In genomic region chr18:74303306-74303705, GRCh38 we compare ENCODE assay signal across 1 cellular context.
TF ChIP-seq lines count a peak whose summit lies in the region.

No MANE protein-coding gene starts in this region.

TF ChIP-seq in GM12878, 131 proteins besides CTCF, POLR2A, EP300 and RAD21 (continued from another document):
- TF ChIP-seq E2F8 (IDR thresholded peaks at IDR 0.05; ENCODE audit: low read depth, partially characterized antibody) (no peak), BCLAF1 (IDR thresholded peaks at IDR 0.05) (no peak), CREB1 (IDR thresholded peaks at IDR 0.05; ENCODE audit: low read depth) (no peak), RELB (IDR thresholded peaks at IDR 0.05; ENCODE audit: low read depth) (no peak), ZNF274 (IDR thresholded peaks at IDR 0.05; ENCODE audit: insufficient read depth, insufficient read length) (no peak), NFXL1 (IDR thresholded peaks at IDR 0.05; ENCODE audit: borderline replicate concordance) (no peak), ZBTB40 (IDR thresholded peaks at IDR 0.05; ENCODE audit: borderline replicate concordance) (no peak), MXI1 (IDR thresholded peaks at IDR 0.05; ENCODE audit: low read depth, low read length) (no peak), PML (IDR thresholded peaks at IDR 0.05; ENCODE audit: low read length) (no peak), TARDBP (IDR thresholded peaks at IDR 0.05; ENCODE audit: borderline replicate concordance) (no peak), CHD4 (IDR thresholded peaks at IDR 0.05) (no peak), SREBF2 (IDR thresholded peaks at IDR 0.05; ENCODE audit: low read length) (no peak), SRF (IDR thresholded peaks at IDR 0.05; ENCODE audit: low read depth in 2 of 2, low read length in 2 of 2) (no peak)
